ENCODE assay signal across 13 cellular contexts in the genomic region with DNA sequence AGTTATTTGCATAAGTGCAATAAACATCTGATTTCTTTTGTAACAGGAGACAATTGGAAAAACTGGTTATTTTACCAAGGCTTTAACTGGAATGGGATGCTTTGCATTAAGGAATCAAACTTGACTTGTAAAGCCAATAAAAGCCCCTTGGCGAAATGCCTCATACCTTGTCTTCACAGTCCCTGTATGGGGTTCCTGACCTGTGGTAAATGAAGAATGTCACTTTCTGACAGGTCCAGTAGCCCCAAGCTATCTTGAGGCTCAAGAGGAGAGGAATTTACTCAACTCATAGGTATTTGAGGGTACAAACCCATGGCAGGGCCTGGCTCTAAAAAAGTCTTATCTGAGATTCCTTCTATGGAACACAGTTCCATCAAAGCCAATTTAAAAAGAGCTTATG.
"Had no signal": no experiment of that assay in that cellular context is flagged by ENCODE, and none has a peak within 500 bp of the region (broad histone marks: within the 10 kb centered on the region; RNA-seq: fewer than 3 reads in every experiment).

No MANE protein-coding gene starts in this region.

- ATAC-seq: activated naive CD8-positive, alpha-beta T cell treated with anti-CD3 and anti-CD28 coated beads, Interleukin-2, amount 50 U/mL, for 24 hours; naive thymus-derived CD8-positive, alpha-beta T cell; pancreas; sciatic nerve; stimulated activated effector memory CD8-positive, alpha-beta T cell treated with anti-CD3 and anti-CD28 coated beads, Interleukin-12 subunit alpha, Interleukin-12 subunit beta, amount 100 ng/mL, for 72 hours had no signal

- DNase-seq: activated CD4-positive, alpha-beta T cell treated with anti-CD3 and anti-CD28 coated beads, Interleukin-2, amount 50 U/mL, for 1 hour; activated naive CD4-positive, alpha-beta T cell treated with Interleukin-2 at 50 U/mL for 16 hours; activated naive CD8-positive, alpha-beta T cell treated with anti-CD3 and anti-CD28 coated beads, Interleukin-2, amount 50 U/mL, for 24 hours; dorsolateral prefrontal cortex; kidney; left ventricle myocardium inferior; naive thymus-derived CD8-positive, alpha-beta T cell; pancreas; stimulated activated CD4-positive, alpha-beta T cell treated with anti-CD3 and anti-CD28 coated beads, Interleukin-12 subunit alpha, Interleukin-12 subunit beta, amount 100 ng/mL, for 4 hours; stimulated activated CD4-positive, alpha-beta T cell treated with anti-CD3 and anti-CD28 coated beads, Interleukin-2, amount 100 ng/mL, for 24 hours; tibial artery had no signal
